ENCODE assay signal across 27 cellular contexts in the genomic region with DNA sequence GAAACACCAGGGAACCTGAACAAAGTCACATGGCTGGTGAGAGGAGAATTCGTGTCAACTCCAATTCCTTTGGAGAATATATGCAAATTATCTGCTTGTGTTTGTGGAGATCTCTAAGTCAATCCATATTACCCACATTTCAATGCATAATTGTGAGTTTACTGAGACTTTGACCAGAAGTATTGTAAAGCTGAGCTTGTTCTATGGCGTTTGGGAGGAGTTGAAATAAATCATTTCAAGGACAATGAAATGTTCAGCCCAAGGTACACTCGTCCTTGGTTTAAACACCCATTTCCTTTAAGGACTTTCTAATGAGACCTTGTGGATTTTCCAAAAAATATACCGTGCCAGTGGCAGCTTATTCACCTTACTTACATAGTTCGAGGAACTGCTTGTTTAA.
"Had no signal": no experiment of that assay in that cellular context is flagged by ENCODE, and none has a peak within 500 bp of the region (broad histone marks: within the 10 kb centered on the region; RNA-seq: fewer than 3 reads in every experiment).

No MANE protein-coding gene starts in this region.

- H3K36me3 ChIP-seq: cardiac muscle cell, MG63 had no signal

- FAIRE-seq: astrocyte had no signal

- H3K27me3 Mint-ChIP-seq: activated naive CD8-positive, alpha-beta T cell treated with anti-CD3 and anti-CD28 coated beads, Interleukin-2, amount 50 U/mL, for 24 hours; brain had no signal

- H3K4me3 Mint-ChIP-seq: activated CD8-positive, alpha-beta T cell treated with anti-CD3 and anti-CD28 coated beads, Interleukin-2, amount 10 ng/mL, durations not matched to agents 7 days and 5 days; activated naive CD8-positive, alpha-beta T cell treated with anti-CD3 and anti-CD28 coated beads, Interleukin-2, amount 50 U/mL, for 24 hours; brain; T-helper 1 cell treated with Interleukin-12 subunit alpha and Interleukin-12 subunit beta and Interleukin-4 antibody, amounts not matched to agents 30 μg/mL and 1 μg/mL, for 36 hours had no signal

- DNase-seq: activated CD4-positive, alpha-beta T cell treated with anti-CD3 and anti-CD28 coated beads for 4 hours; activated CD8-positive, alpha-beta memory T cell treated with anti-CD3 and anti-CD28 coated beads, Interleukin-2, amount 50 U/mL, for 48 hours; activated CD8-positive, alpha-beta T cell treated with anti-CD3 and anti-CD28 coated beads, Interleukin-2, amount 10 ng/mL, durations not matched to agents 7 days and 5 days; activated naive CD4-positive, alpha-beta T cell; activated naive CD8-positive, alpha-beta T cell treated with anti-CD3 and anti-CD28 coated beads, Interleukin-2, amount 50 U/mL, for 24 hours; activated T-cell treated with anti-CD3 and anti-CD28 coated beads, Interleukin-2, amount 50 U/mL, for 1 hour; amniotic stem cell; MG63; NCI-H1105; NCI-H1436; NCI-H1694 treated with DMSO at 0.1 percent for 48 hours; NCI-H2029 treated with DMSO at 0.1 percent for 48 hours; NCI-H345; NCI-H510A; NCI-H526 treated with DMSO at 0.1 percent for 48 hours; NK-92 treated with Interleukin-12 subunit alpha and Interleukin-12 subunit beta, amount 100 ng/mL, for 24 hours; PC-3; SHP77 treated with DMSO at 0.1 percent for 48 hours; T-helper 9 cell had no signal

- ATAC-seq: activated CD4-positive, CD25-positive, alpha-beta regulatory T cell treated with anti-CD3 and anti-CD28 coated beads, Interleukin-2, amount 50 U/mL, for 24 hours; activated CD8-positive, alpha-beta T cell treated with anti-CD3 and anti-CD28 coated beads, Interleukin-2, amount 10 ng/mL, durations not matched to agents 7 days and 5 days; activated naive CD4-positive, alpha-beta T cell treated with anti-CD3 and anti-CD28 coated beads, Interleukin-2, amount 50 U/mL, for 72 hours; activated naive CD8-positive, alpha-beta T cell treated with anti-CD3 and anti-CD28 coated beads, Interleukin-2, amount 50 U/mL, for 24 hours; PC-3 had no signal

- H3K4me2 ChIP-seq: KMS-11 had no signal

- H3K27ac ChIP-seq: cardiac muscle cell, KMS-11, VCaP had no signal

- H3K27ac Mint-ChIP-seq: activated CD8-positive, alpha-beta T cell treated with anti-CD3 and anti-CD28 coated beads, Interleukin-2, amount 10 ng/mL, durations not matched to agents 7 days and 5 days; activated naive CD4-positive, alpha-beta T cell treated with anti-CD3 and anti-CD28 coated beads, Interleukin-2, amount 50 U/mL, for 72 hours; activated naive CD8-positive, alpha-beta T cell treated with anti-CD3 and anti-CD28 coated beads, Interleukin-2, amount 50 U/mL, for 24 hours; T-helper 1 cell treated with Interleukin-12 subunit alpha and Interleukin-12 subunit beta and Interleukin-4 antibody, amounts not matched to agents 30 μg/mL and 1 μg/mL, for 36 hours had no signal

- H3K27me3 ChIP-seq: cardiac muscle cell, MG63 had no signal

- H3K9me3 Mint-ChIP-seq: activated naive CD4-positive, alpha-beta T cell treated with anti-CD3 and anti-CD28 coated beads, Interleukin-2, amount 50 U/mL, for 72 hours; activated naive CD8-positive, alpha-beta T cell treated with anti-CD3 and anti-CD28 coated beads, Interleukin-2, amount 50 U/mL, for 24 hours; brain; T-helper 1 cell treated with Interleukin-12 subunit alpha and Interleukin-12 subunit beta and Interleukin-4 antibody, amounts not matched to agents 30 μg/mL and 1 μg/mL, for 36 hours had no signal

- H3K9ac ChIP-seq: KMS-11 had no signal

- H3K4me3 ChIP-seq: cardiac muscle cell, MG63 had no signal

- H3K9me3 ChIP-seq: MG63 had no signal

- H3K36me3 Mint-ChIP-seq: activated naive CD4-positive, alpha-beta T cell treated with anti-CD3 and anti-CD28 coated beads, Interleukin-2, amount 50 U/mL, for 72 hours; brain had no signal
